Comparison of ENCODE assay signal across 6 cellular contexts in the genomic region with DNA sequence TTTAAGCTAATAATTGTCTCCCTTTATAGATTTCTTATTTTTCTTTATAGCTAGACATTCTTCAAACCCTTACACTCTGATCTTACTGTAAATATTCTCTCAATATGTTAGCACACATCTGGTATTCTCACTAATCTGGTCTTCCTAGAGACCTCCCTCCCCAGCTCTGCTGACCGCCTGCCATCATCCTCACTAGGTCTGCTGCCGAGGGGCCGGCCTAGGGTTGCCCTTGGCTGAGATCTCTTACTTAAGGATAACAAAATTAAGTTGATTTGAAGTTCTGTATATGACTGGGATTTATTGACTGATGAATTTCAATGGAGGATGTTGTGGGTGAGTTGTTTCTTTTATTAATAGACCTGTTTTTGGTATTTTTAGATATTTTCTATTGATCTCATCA.
"Had no signal": no experiment of that assay in that cellular context is flagged by ENCODE, and none has a peak within 500 bp of the region (broad histone marks: within the 10 kb centered on the region; RNA-seq: fewer than 3 reads in every experiment).

No MANE protein-coding gene starts in this region.

- H3K4me2 ChIP-seq: KMS-11 had no signal

- H3K4me3 ChIP-seq: K562 had no signal

- ATAC-seq: HepG2, K562 had no signal

- DNase-seq: KBM-7, KG1 had no signal

- H3K9ac ChIP-seq: KMS-11 had no signal

- H3K27ac ChIP-seq: HL-60, KMS-11 had no signal
